Comparison of ENCODE assay signal across 8 cellular contexts in the genomic region with DNA sequence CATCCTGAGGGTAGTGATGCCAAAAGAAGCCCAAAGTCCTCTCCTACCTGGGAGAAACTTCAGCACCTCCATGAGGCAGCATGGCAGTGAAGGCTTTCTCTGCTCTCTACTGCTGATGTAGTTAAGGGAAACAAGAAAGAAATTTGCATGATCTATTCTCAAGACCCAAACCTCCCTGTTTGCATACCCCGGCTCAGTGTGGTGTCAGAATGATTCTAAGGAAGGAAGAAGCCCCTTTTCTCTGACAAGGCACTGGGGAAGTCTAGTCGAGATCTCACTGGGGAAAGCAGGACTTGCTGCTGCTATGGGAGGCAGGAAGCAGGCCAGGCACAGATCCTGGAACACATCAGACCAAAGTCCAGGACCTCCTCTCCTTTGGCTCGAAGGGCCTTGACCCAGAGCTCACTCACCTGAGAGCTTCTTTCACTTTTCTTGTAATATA.
DNase-seq lines count a peak whose midpoint lies in the region; ATAC-seq lines count a peak whose summit lies in the region.

No MANE protein-coding gene starts in this region.

- DNase-seq in iPS-NIHi7 (ENCODE audit: extremely low spot score) (peak; percentile 37), CD1c-positive myeloid dendritic cell (ENCODE audit: extremely low spot score) (no peak), NCI-H1092 treated with DMSO at 0.1 percent for 48 hours (lab: John Stamatoyannopoulos, UW) (no peak), globus pallidus (ENCODE audit: low spot score) (no peak)
- no peak for DNase-seq in stimulated activated CD4-positive, alpha-beta T cell treated with anti-CD3 and anti-CD28 coated beads, Interleukin-2, amount 100 ng/mL, for 48 hours

- ATAC-seq in GM18508 (IDR thresholded peaks at IDR 0.05; ENCODE audit: insufficient read depth, unreplicated experiment), result peak; percentile 69
- ATAC-seq in GM21526 (IDR thresholded peaks at IDR 0.05; ENCODE audit: low FRiP score, unreplicated experiment), result peak; percentile 85
- peak; percentile 86 for ATAC-seq in HG03460 (IDR thresholded peaks at IDR 0.05; ENCODE audit: unreplicated experiment)
